8 cellular contexts compared by ENCODE assay signal in the genomic region with DNA sequence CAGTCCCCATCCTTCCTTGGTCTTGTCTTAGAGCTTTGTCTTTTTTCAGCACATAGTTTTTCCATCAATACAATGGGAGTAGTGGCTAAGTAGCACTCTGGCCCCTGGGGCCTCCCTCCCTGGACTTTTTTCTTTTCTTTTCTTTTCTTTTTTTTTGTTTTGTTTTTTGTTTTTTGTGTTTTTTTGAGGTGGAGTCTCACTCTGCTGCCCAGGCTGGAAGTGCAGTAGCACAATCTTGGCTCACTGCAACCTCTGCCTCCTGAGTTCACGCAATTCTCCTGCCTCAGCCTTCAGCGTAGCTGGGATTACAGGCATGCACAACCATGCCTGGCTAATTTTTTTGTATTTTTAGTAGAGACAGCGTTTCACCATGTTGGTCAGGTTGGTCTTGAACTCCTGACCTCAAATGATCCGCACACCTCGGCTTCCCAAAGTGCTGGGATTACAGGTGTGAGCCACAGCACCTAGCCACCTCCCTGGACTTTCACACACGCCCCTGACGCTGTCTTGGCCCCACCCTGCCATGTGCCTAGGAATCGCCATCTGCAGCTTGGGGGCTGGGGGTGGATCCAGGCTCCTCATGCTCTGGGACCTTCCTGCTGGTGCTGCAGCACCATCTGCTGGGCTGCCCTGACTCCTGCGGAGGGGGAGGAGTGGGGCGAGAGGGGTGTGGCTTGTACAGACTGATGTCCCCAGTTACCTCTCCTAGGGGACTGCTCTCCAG.
DNase-seq lines count a peak whose midpoint lies in the region; ATAC-seq lines count a peak whose summit lies in the region.

No MANE protein-coding gene starts in this region.

- no peak overlapping the region for H3K27ac ChIP-seq in caudate nucleus (ENCODE audit: low read depth, low read length)

- DNase-seq in DMS79 treated with DMSO at 0.1 percent for 48 hours (lab: John Stamatoyannopoulos, UW), result peak; percentile 33
- DNase-seq in NCI-H345 (lab: John Stamatoyannopoulos, UW), result peak; percentile 77
- peak; percentile 73 for DNase-seq in activated CD4-positive, CD25-positive, alpha-beta regulatory T cell treated with anti-CD3 and anti-CD28 coated beads, Interleukin-2, amount 50 U/mL, for 16 hours (ENCODE audit: low read depth, low spot score)
- peak in 60 of 61 donors; percentile 3 to 93 (median 74) for DNase-seq in caudate nucleus (lab: John Stamatoyannopoulos, UW)
- peak; percentile 97 for DNase-seq in islet precursor cell
- DNase-seq in stimulated activated CD4-positive, alpha-beta T cell treated with anti-CD3 and anti-CD28 coated beads, Interleukin-12 subunit alpha, Interleukin-12 subunit beta, amount 100 ng/mL, for 4 hours, result peak; percentile 80

- peak; percentile 24 for ATAC-seq in HG02642 (IDR thresholded peaks at IDR 0.05; ENCODE audit: poor library complexity, unreplicated experiment)
- ATAC-seq in GM18511 (IDR thresholded peaks at IDR 0.05; ENCODE audit: unreplicated experiment), result no peak

Comparison
In these comparisons a context has a peak if more than half of its experiments do, and no peak if none do; other contexts are left out.
1. DNase-seq: peak in every context shown above with its lines; median percentile 97 in islet precursor cell; 80 in stimulated activated CD4-positive, alpha-beta T cell treated with anti-CD3 and anti-CD28 coated beads, Interleukin-12 subunit alpha, Interleukin-12 subunit beta, amount 100 ng/mL, for 4 hours; 77 in NCI-H345; 74 in caudate nucleus; 73 in activated CD4-positive, CD25-positive, alpha-beta regulatory T cell treated with anti-CD3 and anti-CD28 coated beads, Interleukin-2, amount 50 U/mL, for 16 hours; 33 in DMS79 treated with DMSO at 0.1 percent for 48 hours.